Comparison of ENCODE assay signal across 8 cellular contexts in genomic region chrX:153925739-153926593, GRCh38. TPM values are rescaled to one million over a fixed set of nuclear protein-coding genes. Genes with fewer than 3 reads are reported as not detected.
DNase-seq lines count a peak whose midpoint lies in the region; ATAC-seq and TF ChIP-seq lines count a peak whose summit lies in the region.

TSS of gene ARHGAP4 (minus strand) at chrX:153926264. CDS start at chrX:153926202, 62 bp downstream.

- TF ChIP-seq EP300 in stomach (IDR thresholded peaks at IDR 0.05), result no peak

- H3K4me1 ChIP-seq in mesendoderm (ENCODE audit: control insufficient read depth, low read depth, low read length) (peaks cover 3% of the 10 kb centered on the region), stomach (peaks cover 7 to 72% (median 61%) of the 10 kb centered on the region in 4 donors)

- H3K23ac ChIP-seq in mesendoderm (ENCODE audit: low read length), result no peak within 1 kb of the TSS

- no peak within 1 kb of the TSS for H2BK5ac ChIP-seq in mesendoderm (ENCODE audit: low read length)

- no peaks in the 10 kb centered on the region for H3K36me3 ChIP-seq in mesendoderm (ENCODE audit: control insufficient read depth, insufficient read depth, low read length)
- H3K36me3 ChIP-seq in stomach, result peaks cover 4 to 18% (median 13%) of the 10 kb centered on the region in 4 donors

- H3K4ac ChIP-seq in mesendoderm (ENCODE audit: low read depth, low read length), result peak within 1 kb of the TSS; percentile 77

- H3K4me3 ChIP-seq in mesendoderm (ENCODE audit: low read length) (peak within 1 kb of the TSS; percentile 32), stomach (peak within 1 kb of the TSS; percentile 45 to 59 (median 56))

- peak within 1 kb of the TSS; percentile 10 for H2BK15ac ChIP-seq in mesendoderm (replicated peaks; ENCODE audit: low read depth)

- intact Hi-C loops in stomach (cut with DNase I; ENCODE audit: low total_unique reads), result no loop called here

- no peak for TF ChIP-seq POLR2A in stomach (IDR thresholded peaks at IDR 0.05)

- TF ChIP-seq CTCF in stomach (IDR thresholded peaks at IDR 0.05), result no peak

- H2BK120ac ChIP-seq in mesendoderm (ENCODE audit: low read depth, low read length), result no peak within 1 kb of the TSS

- H3K18ac ChIP-seq in mesendoderm (ENCODE audit: low read length), result peak within 1 kb of the TSS; percentile 56

- no CpG with 5 or more reads among the region's 59 CpGs for WGBS in mesendoderm (ENCODE audit: extremely low coverage, insufficient coverage, low lambda C conversion rate)
- 15 to 57% (median 42%) methylated on average over 3 to 46 of the region's 59 CpGs for WGBS in stomach, 5 donors

- H3K9ac ChIP-seq in mesendoderm (ENCODE audit: low read length), result peak within 1 kb of the TSS; percentile 94

- H3K79me1 ChIP-seq in mesendoderm (ENCODE audit: low read length), result peaks cover 1% of the 10 kb centered on the region

- no peak within 1 kb of the TSS for H4K8ac ChIP-seq in mesendoderm (ENCODE audit: low read depth, low read length)

- H3K4me2 ChIP-seq in mesendoderm (ENCODE audit: low read length), result peak within 1 kb of the TSS; percentile 64

- H3K27me3 ChIP-seq in mesendoderm (ENCODE audit: insufficient read depth, low read length, poor library complexity), result no peaks in the 10 kb centered on the region
- H3K27me3 ChIP-seq in stomach, result peaks cover 0 to 17% (median 0%) of the 10 kb centered on the region in 3 donors

- DNase-seq in NCI-H1436 (lab: John Stamatoyannopoulos, UW), result peak; percentile 47
- no peak for DNase-seq in NCI-H1436 treated with DMSO at 0.1 percent for 48 hours (lab: John Stamatoyannopoulos, UW)
- peak; percentile 60 for DNase-seq in SW480 (ENCODE audit: low spot score)
- DNase-seq in caudate nucleus (lab: John Stamatoyannopoulos, UW), result no peak
- peak; percentile 73 for DNase-seq in mesendoderm
- DNase-seq in stomach, result no peak
- no peak for DNase-seq in NCI-H2227 treated with DMSO at 0.1 percent for 48 hours (lab: John Stamatoyannopoulos, UW)

- H4K5ac ChIP-seq in mesendoderm (ENCODE audit: low read length), result no peak within 1 kb of the TSS

- H3K56ac ChIP-seq in mesendoderm (ENCODE audit: low read length), result peak within 1 kb of the TSS; percentile 97

- no peaks in the 10 kb centered on the region for H3K9me3 ChIP-seq in stomach

- H2AK5ac ChIP-seq in mesendoderm (ENCODE audit: low read length), result no peak within 1 kb of the TSS

- no peaks in the 10 kb centered on the region for H3K79me2 ChIP-seq in mesendoderm (ENCODE audit: control insufficient read depth, insufficient read depth, low read length)

- H3K27ac ChIP-seq in caudate nucleus (ENCODE audit: low read depth, low read length) (peak within 1 kb of the TSS; percentile 94), mesendoderm (ENCODE audit: low read depth, low read length) (peak within 1 kb of the TSS; percentile 96), stomach (peak within 1 kb of the TSS; percentile 95 to 98 (median 96))

- ATAC-seq in GM18907 (IDR thresholded peaks at IDR 0.05; ENCODE audit: unreplicated experiment), result no peak

RNA-seq across cellular contexts. Expression of gene ARHGAP4, which starts in this region (rescaled TPM):
- 12.4 TPM for polyA plus RNA-seq in mesendoderm (2013, experiment 1 of 2)
- 12.0 TPM for polyA plus RNA-seq in mesendoderm (2013, experiment 2 of 2)
- total RNA-seq in stomach, result 10 to 100 TPM; 18.5 to 93.9 (median 67.7) TPM
- 10 to 100 TPM; 24.9 to 35.5 (median 25.2) TPM for polyA plus RNA-seq in stomach

Comparison
In these comparisons a context has a peak if more than half of its experiments do, and no peak if none do; other contexts are left out.
1. DNase-seq: peak in NCI-H1436 (single experiment), SW480 (single experiment) and mesendoderm (single experiment); none in NCI-H1436 treated with DMSO at 0.1 percent for 48 hours (single experiment), caudate nucleus (0 of 61), stomach (single experiment) and NCI-H2227 treated with DMSO at 0.1 percent for 48 hours (single experiment).
2. Peak in every context shown above with its lines, with median percentiles within 50 percentile points of each other: H3K27ac ChIP-seq.